Comparison of ENCODE assay signal across 8 cellular contexts in genomic region chr7:5143935-5144903, GRCh38. TPM values are rescaled to one million over a fixed set of nuclear protein-coding genes. Genes with fewer than 3 reads are reported as not detected.
DNase-seq lines count a peak whose midpoint lies in the region; ATAC-seq and TF ChIP-seq lines count a peak whose summit lies in the region.

No MANE protein-coding gene starts in this region.

- no peaks in the 10 kb centered on the region for H3K36me3 ChIP-seq in aorta (ENCODE audit: control insufficient read depth in 1 of 2, insufficient read depth in 2 of 2, low read length in 1 of 2)
- H3K36me3 ChIP-seq in Caco-2 (ENCODE audit: control insufficient read depth, insufficient read depth, low read length): no peaks in the 10 kb centered on the region

- H3K4me3 ChIP-seq in GM12865 (ENCODE audit: low read depth, low read length) (peak overlapping the region; percentile 41), aorta (ENCODE audit: low read length in 2 of 2) (no peak overlapping the region), Caco-2 (ENCODE audit: low read depth, low read length) (no peak overlapping the region)

- CTCF ChIA-PET in Caco-2 (lab: Charles Lee): no interaction called here

- H3K4me1 Mint-ChIP-seq in Caco-2 (ENCODE audit: low read depth, unreplicated experiment): no peaks in the 10 kb centered on the region

- H3K27me3 Mint-ChIP-seq in Caco-2 (ENCODE audit: insufficient read depth, unreplicated experiment): no peaks in the 10 kb centered on the region

- intact Hi-C loops in aorta (cut with DNase I) (no loop called here), Caco-2 (cut with micrococcal nuclease; ENCODE audit: unreplicated experiment) (no loop called here)

- ATAC-seq in aorta (ENCODE audit: low FRiP score): peak; percentile 48
- no peak for ATAC-seq in HG03469 (IDR thresholded peaks at IDR 0.05; ENCODE audit: unreplicated experiment)
- no peak for ATAC-seq in HG03159 (IDR thresholded peaks at IDR 0.05; ENCODE audit: unreplicated experiment)

- H3K4me1 ChIP-seq in aorta (ENCODE audit: control insufficient read depth in 1 of 2, insufficient read depth in 2 of 2, low read length in 2 of 2) (no peaks in the 10 kb centered on the region), Caco-2 (no peaks in the 10 kb centered on the region)

- H3K36me3 Mint-ChIP-seq in Caco-2 (ENCODE audit: insufficient read depth, unreplicated experiment): no peaks in the 10 kb centered on the region

- peak; percentile 89 for DNase-seq in GM12865 (ENCODE audit: low read depth)
- peak; percentile 38 for DNase-seq in NCI-H69 (lab: John Stamatoyannopoulos, UW)
- DNase-seq in activated naive CD4-positive, alpha-beta T cell (lab: John Stamatoyannopoulos, UW): peak in 3 of 4 experiments; percentile 18 to 69 (median 34)
- peak; percentile 12 for DNase-seq in mucosa of gallbladder (ENCODE audit: low spot score)
- DNase-seq in aorta: peak in 1 of 2 donors; percentile 49
- DNase-seq in Caco-2: no peak

- H3K9me3 ChIP-seq in aorta (ENCODE audit: control insufficient read depth, low read length) (no peaks in the 10 kb centered on the region), Caco-2 (no peaks in the 10 kb centered on the region)

- 37 to 44% methylated on average over 41 of the region's 41 CpGs for WGBS in aorta, 2 donors

- no peak overlapping the region for H3K27ac Mint-ChIP-seq in Caco-2 (ENCODE audit: unreplicated experiment)

- BruUV-seq in Caco-2 (replicated peaks; lab: Mats Ljungman, UMichigan): no TSS peak

- TF ChIP-seq CTCF in GM12865 (IDR thresholded peaks at IDR 0.05; ENCODE audit: insufficient read depth, low read depth, low read length, missing control alignments) (no peak), Caco-2 (IDR thresholded peaks at IDR 0.05; ENCODE audit: insufficient read depth in 1 of 2, low read depth in 1 of 2, low read length in 1 of 2, severe bottlenecking in 1 of 2, unreplicated experiment in 1 of 2) (no peak)

- no peak overlapping the region for H3K4me3 Mint-ChIP-seq in Caco-2 (ENCODE audit: unreplicated experiment)

- H3K27ac ChIP-seq in aorta (ENCODE audit: low read depth in 1 of 2, low read length in 2 of 2): no peak overlapping the region

- POLR2A ChIA-PET in Caco-2 (lab: Charles Lee): no interaction called here

- H3K27me3 ChIP-seq in aorta (ENCODE audit: control insufficient read depth in 1 of 2, insufficient read depth in 2 of 2, low read length in 1 of 2): no peaks in the 10 kb centered on the region
- no peaks in the 10 kb centered on the region for H3K27me3 ChIP-seq in Caco-2 (replicated peaks; ENCODE audit: control insufficient read depth, insufficient read depth, low read length)

- no peaks in the 10 kb centered on the region for H3K9me3 Mint-ChIP-seq in Caco-2 (ENCODE audit: unreplicated experiment)

RNA-seq across cellular contexts. Expression of gene WIPI2, which starts 45.8 kb away (rescaled TPM):
- total RNA-seq in mucosa of gallbladder (61.4 TPM), aorta (10 to 100 TPM; 42.9 to 66.7 TPM), Caco-2 (2022) (70.3 and 81.6 TPM in 2 replicates)
- 10 to 100 TPM; 14.1 to 39.6 TPM for polyA plus RNA-seq in aorta

Comparison
In these comparisons a context has a peak if more than half of its experiments do, and no peak if none do; other contexts are left out.
1. DNase-seq: peak in GM12865 (single experiment), NCI-H69 (single experiment), activated naive CD4-positive, alpha-beta T cell (3 of 4) and mucosa of gallbladder (single experiment); none in Caco-2 (0 of 2).